11 cellular contexts compared by ENCODE assay signal in the genomic region with DNA sequence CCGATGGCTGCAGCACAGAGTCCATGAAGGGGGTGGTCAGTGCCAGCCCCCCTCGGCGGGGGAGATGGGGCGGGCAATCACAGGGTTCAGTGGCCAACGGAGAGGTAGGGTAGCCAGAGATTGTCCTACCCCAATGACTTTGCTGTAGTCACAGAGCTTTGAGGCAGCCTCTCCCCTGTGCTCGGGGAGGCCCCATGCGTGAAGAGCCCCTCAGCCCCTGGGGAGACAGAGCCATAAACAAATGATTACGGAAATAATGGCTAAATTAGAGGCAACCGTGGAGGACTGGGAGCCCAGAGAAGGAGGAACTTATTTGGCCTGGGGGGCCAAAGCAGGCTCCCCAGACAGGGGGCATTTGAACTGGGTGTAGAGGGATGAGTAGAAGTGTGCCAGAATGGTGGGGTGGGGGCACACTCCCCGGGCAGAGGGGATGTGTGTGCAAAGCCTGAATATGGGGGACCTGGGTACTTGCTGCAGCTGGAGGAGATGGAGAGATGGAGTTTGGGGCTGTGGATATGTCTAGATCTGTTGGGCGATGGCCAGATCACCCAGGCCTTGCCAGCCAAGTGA.
DNase-seq lines count a peak whose midpoint lies in the region; ATAC-seq and TF ChIP-seq lines count a peak whose summit lies in the region.
"Had no signal": no experiment of that assay in that cellular context is flagged by ENCODE, and none has a peak within 500 bp of the region (broad histone marks: within the 10 kb centered on the region; RNA-seq: fewer than 3 reads in every experiment).

No MANE protein-coding gene starts in this region.

- no peak for ATAC-seq in stimulated activated effector memory CD8-positive, alpha-beta T cell treated with anti-CD3 and anti-CD28 coated beads, Interleukin-12 subunit alpha, Interleukin-12 subunit beta, amount 100 ng/mL, for 72 hours
- no peak for ATAC-seq in aorta (ENCODE audit: low FRiP score)
- ATAC-seq: activated naive CD8-positive, alpha-beta T cell treated with anti-CD3 and anti-CD28 coated beads, Interleukin-2, amount 50 U/mL, for 24 hours; GM23338 had no signal

- H4K20me1 ChIP-seq in DOHH2 (ENCODE audit: control insufficient read depth, insufficient read depth, low read depth, low read length) = no peaks in the 10 kb centered on the region

- H3K9me3 ChIP-seq in DOHH2 (ENCODE audit: control insufficient read depth, insufficient read depth, low read length) (no peaks in the 10 kb centered on the region), aorta (ENCODE audit: control insufficient read depth, low read length) (no peaks in the 10 kb centered on the region)

- peak overlapping the region; percentile 24 for H3K27ac Mint-ChIP-seq in activated T-helper 1 cell treated with anti-CD3 and anti-CD28 coated beads, Interleukin-12 subunit alpha, Interleukin-12 subunit beta, Interleukin-2, Interleukin-4 antibody, amounts not matched to agents 30 ng/mL and 10 ng/mL and 1 ng/mL, durations not matched to agents 14 hours and 24 hours and 36 hours
- H3K27ac Mint-ChIP-seq in stimulated activated effector memory CD8-positive, alpha-beta T cell treated with anti-CD3 and anti-CD28 coated beads, Interleukin-12 subunit alpha, Interleukin-12 subunit beta, amount 100 ng/mL, for 72 hours = peak overlapping the region; percentile 93
- H3K27ac Mint-ChIP-seq: activated naive CD8-positive, alpha-beta T cell treated with anti-CD3 and anti-CD28 coated beads, Interleukin-2, amount 50 U/mL, for 24 hours; GM23338 had no signal

- H3K36me3 ChIP-seq in DOHH2 (ENCODE audit: control insufficient read depth, low read length) = no peaks in the 10 kb centered on the region
- no peaks in the 10 kb centered on the region for H3K36me3 ChIP-seq in aorta (ENCODE audit: control insufficient read depth in 1 of 2, insufficient read depth in 2 of 2, low read length in 1 of 2)

- H3K27ac ChIP-seq in DOHH2 (ENCODE audit: low read depth, low read length) = no peak overlapping the region
- no peak overlapping the region for H3K27ac ChIP-seq in aorta (ENCODE audit: low read depth in 1 of 2, low read length in 2 of 2)

- no peak overlapping the region for H3K4me3 Mint-ChIP-seq in activated T-helper 1 cell treated with anti-CD3 and anti-CD28 coated beads, Interleukin-12 subunit alpha, Interleukin-12 subunit beta, Interleukin-2, Interleukin-4 antibody, amounts not matched to agents 30 ng/mL and 10 ng/mL and 1 ng/mL, durations not matched to agents 14 hours and 24 hours and 36 hours
- no peak overlapping the region for H3K4me3 Mint-ChIP-seq in stimulated activated effector memory CD8-positive, alpha-beta T cell treated with anti-CD3 and anti-CD28 coated beads, Interleukin-12 subunit alpha, Interleukin-12 subunit beta, amount 100 ng/mL, for 72 hours
- H3K4me3 Mint-ChIP-seq: activated naive CD8-positive, alpha-beta T cell treated with anti-CD3 and anti-CD28 coated beads, Interleukin-2, amount 50 U/mL, for 24 hours; GM23338 had no signal

- no peaks in the 10 kb centered on the region for H3K9me3 Mint-ChIP-seq in activated T-helper 1 cell treated with anti-CD3 and anti-CD28 coated beads, Interleukin-12 subunit alpha, Interleukin-12 subunit beta, Interleukin-2, Interleukin-4 antibody, amounts not matched to agents 30 ng/mL and 10 ng/mL and 1 ng/mL, durations not matched to agents 14 hours and 24 hours and 36 hours
- H3K9me3 Mint-ChIP-seq in stimulated activated effector memory CD8-positive, alpha-beta T cell treated with anti-CD3 and anti-CD28 coated beads, Interleukin-12 subunit alpha, Interleukin-12 subunit beta, amount 100 ng/mL, for 72 hours = no peaks in the 10 kb centered on the region
- H3K9me3 Mint-ChIP-seq: activated naive CD8-positive, alpha-beta T cell treated with anti-CD3 and anti-CD28 coated beads, Interleukin-2, amount 50 U/mL, for 24 hours; GM23338 had no signal

- no peaks in the 10 kb centered on the region for H3F3A ChIP-seq in DOHH2 (ENCODE audit: control insufficient read depth, insufficient read depth)

- H3K27me3 Mint-ChIP-seq in activated T-helper 1 cell treated with anti-CD3 and anti-CD28 coated beads, Interleukin-12 subunit alpha, Interleukin-12 subunit beta, Interleukin-2, Interleukin-4 antibody, amounts not matched to agents 30 ng/mL and 10 ng/mL and 1 ng/mL, durations not matched to agents 14 hours and 24 hours and 36 hours (ENCODE audit: insufficient read depth) = no peaks in the 10 kb centered on the region
- H3K27me3 Mint-ChIP-seq: activated naive CD8-positive, alpha-beta T cell treated with anti-CD3 and anti-CD28 coated beads, Interleukin-2, amount 50 U/mL, for 24 hours had no signal

- H3K27me3 ChIP-seq in DOHH2 (ENCODE audit: control insufficient read depth, low read length) (no peaks in the 10 kb centered on the region), aorta (ENCODE audit: control insufficient read depth in 1 of 2, insufficient read depth in 2 of 2, low read length in 1 of 2) (no peaks in the 10 kb centered on the region)

- 90 to 91% methylated on average over 11 of the region's 11 CpGs for WGBS in aorta, 2 donors

- peak overlapping the region; percentile 34; the same call in 1 of the 2 replicates for H3K4me2 ChIP-seq in DOHH2 (ENCODE audit: low read length)
- H3K4me2 ChIP-seq: GM23338 had no signal

- no peak overlapping the region for H3K4me3 ChIP-seq in DOHH2 (ENCODE audit: low read length)
- no peak overlapping the region for H3K4me3 ChIP-seq in aorta (ENCODE audit: low read length in 2 of 2)
- H3K4me3 ChIP-seq: GM23338 had no signal

- intact Hi-C loops in activated T-helper 1 cell treated with anti-CD3 and anti-CD28 coated beads, Interleukin-12 subunit alpha, Interleukin-12 subunit beta, Interleukin-2, Interleukin-4 antibody, amounts not matched to agents 30 ng/mL and 10 ng/mL and 1 ng/mL, durations not matched to agents 14 hours and 24 hours and 36 hours (cut with micrococcal nuclease) = no loop called here
- intact Hi-C loops in aorta (cut with DNase I) = no loop called here

- no peak for DNase-seq in activated T-helper 1 cell treated with anti-CD3 and anti-CD28 coated beads, Interleukin-12 subunit alpha, Interleukin-12 subunit beta, Interleukin-2, Interleukin-4 antibody, amounts not matched to agents 30 ng/mL and 10 ng/mL and 1 ng/mL, durations not matched to agents 14 hours and 24 hours and 36 hours (ENCODE audit: low spot score)
- peak; percentile 79 for DNase-seq in germinal center (ENCODE audit: low spot score)
- DNase-seq in stimulated activated effector memory CD8-positive, alpha-beta T cell treated with anti-CD3 and anti-CD28 coated beads, Interleukin-12 subunit alpha, Interleukin-12 subunit beta, amount 100 ng/mL, for 72 hours (ENCODE audit: low spot score in 2 of 2) = no peak
- no peak for DNase-seq in aorta
- no peak for DNase-seq in SHP77 (lab: John Stamatoyannopoulos, UW)
- DNase-seq in COLO668 (lab: John Stamatoyannopoulos, UW; ENCODE audit: unreplicated experiment) = no peak
- DNase-seq in NCI-H2227 treated with DMSO at 0.1 percent for 48 hours (lab: John Stamatoyannopoulos, UW) = no peak
- DNase-seq: activated naive CD8-positive, alpha-beta T cell treated with anti-CD3 and anti-CD28 coated beads, Interleukin-2, amount 50 U/mL, for 24 hours; NCI-H446 treated with DMSO at 0.1 percent for 48 hours had no signal

- H3K4me1 ChIP-seq in DOHH2 (ENCODE audit: control insufficient read depth, low read length) (peaks cover 14% of the 10 kb centered on the region), aorta (ENCODE audit: control insufficient read depth in 1 of 2, insufficient read depth in 2 of 2, low read length in 2 of 2) (no peaks in the 10 kb centered on the region)

- no peaks in the 10 kb centered on the region for H3K4me1 Mint-ChIP-seq in activated T-helper 1 cell treated with anti-CD3 and anti-CD28 coated beads, Interleukin-12 subunit alpha, Interleukin-12 subunit beta, Interleukin-2, Interleukin-4 antibody, amounts not matched to agents 30 ng/mL and 10 ng/mL and 1 ng/mL, durations not matched to agents 14 hours and 24 hours and 36 hours (ENCODE audit: low read depth)
- peaks cover 29% of the 10 kb centered on the region for H3K4me1 Mint-ChIP-seq in stimulated activated effector memory CD8-positive, alpha-beta T cell treated with anti-CD3 and anti-CD28 coated beads, Interleukin-12 subunit alpha, Interleukin-12 subunit beta, amount 100 ng/mL, for 72 hours

- no peaks in the 10 kb centered on the region for H3K79me2 ChIP-seq in DOHH2 (ENCODE audit: control insufficient read depth, low read length)

- TF ChIP-seq CTCF in DOHH2 (IDR thresholded peaks at IDR 0.05; ENCODE audit: low read depth, low read length, poor library complexity, severe bottlenecking) = no peak

- peaks cover 1% of the 10 kb centered on the region for H3K36me3 Mint-ChIP-seq in activated T-helper 1 cell treated with anti-CD3 and anti-CD28 coated beads, Interleukin-12 subunit alpha, Interleukin-12 subunit beta, Interleukin-2, Interleukin-4 antibody, amounts not matched to agents 30 ng/mL and 10 ng/mL and 1 ng/mL, durations not matched to agents 14 hours and 24 hours and 36 hours (ENCODE audit: low read depth)
- peaks cover 29% of the 10 kb centered on the region for H3K36me3 Mint-ChIP-seq in stimulated activated effector memory CD8-positive, alpha-beta T cell treated with anti-CD3 and anti-CD28 coated beads, Interleukin-12 subunit alpha, Interleukin-12 subunit beta, amount 100 ng/mL, for 72 hours

- H3K9me2 ChIP-seq in DOHH2 (replicated peaks; ENCODE audit: control insufficient read depth, low read length) = no peaks in the 10 kb centered on the region
